Comparison of ENCODE assay signal across 8 cellular contexts in the genomic region with DNA sequence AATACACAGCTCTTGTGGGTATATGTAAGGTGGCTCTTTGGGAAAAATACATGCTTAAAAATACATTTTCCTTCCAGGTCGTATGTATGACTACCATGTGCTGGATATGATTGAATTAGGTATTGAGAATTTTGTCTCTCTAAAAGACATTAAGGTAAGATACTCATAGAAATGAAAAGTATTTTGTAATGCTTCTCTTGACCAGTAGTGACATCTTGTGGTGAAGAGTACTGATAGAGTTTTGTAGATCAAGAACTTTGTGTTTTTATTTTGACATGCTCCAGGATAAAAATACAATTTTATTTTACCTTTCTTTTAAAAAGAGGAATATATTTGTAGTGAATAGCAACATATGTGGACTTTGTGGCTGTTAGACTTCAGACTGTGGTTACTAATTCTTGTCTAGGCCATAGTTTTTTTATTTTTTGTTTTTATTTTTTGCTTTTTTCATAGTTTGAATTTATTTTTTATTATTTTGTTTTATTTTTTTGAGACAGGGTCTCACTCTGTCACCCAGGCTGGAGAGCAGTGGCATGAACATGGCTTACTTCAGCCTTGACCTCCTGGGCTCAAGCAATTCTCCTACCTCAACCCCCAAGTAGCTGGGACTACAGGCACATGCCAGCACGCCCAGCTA. TPM values are rescaled to one million over a fixed set of nuclear protein-coding genes. Genes with fewer than 3 reads are reported as not detected.
DNase-seq lines count a peak whose midpoint lies in the region; ATAC-seq and TF ChIP-seq lines count a peak whose summit lies in the region.

No MANE protein-coding gene starts in this region.

- H3K27ac Mint-ChIP-seq in chondrocyte (ENCODE audit: unreplicated experiment): no peak overlapping the region
- H3K27ac Mint-ChIP-seq in naive thymus-derived CD4-positive, alpha-beta T cell: peak overlapping the region in 1 of 9 donors; percentile 56

- peak; percentile 46 for ATAC-seq in naive thymus-derived CD4-positive, alpha-beta T cell
- ATAC-seq in Right ventricle myocardium superior (ENCODE audit: poor library complexity): no peak

- no peak overlapping the region for H3K27ac ChIP-seq in naive thymus-derived CD4-positive, alpha-beta T cell (ENCODE audit: low read depth, low read length)

- no peak overlapping the region for H3K4me3 ChIP-seq in naive thymus-derived CD4-positive, alpha-beta T cell (ENCODE audit: low read length)

- peaks cover 11% of the 10 kb centered on the region for H3K36me3 Mint-ChIP-seq in chondrocyte (ENCODE audit: low read depth)
- H3K36me3 Mint-ChIP-seq in naive thymus-derived CD4-positive, alpha-beta T cell: peaks cover 0 to 42% (median 17%) of the 10 kb centered on the region in 5 donors

- TF ChIP-seq CTCF in chondrocyte (IDR thresholded peaks at IDR 0.05): peak; percentile 82

- peaks cover 0 to 67% (median 6%) of the 10 kb centered on the region in 3 experiments for H3K36me3 ChIP-seq in naive thymus-derived CD4-positive, alpha-beta T cell (ENCODE audit: control insufficient read depth in 2 of 3, insufficient read depth in 3 of 3, low read length in 3 of 3)

- H3K4me3 Mint-ChIP-seq in chondrocyte (ENCODE audit: unreplicated experiment): no peak overlapping the region
- no peak overlapping the region for H3K4me3 Mint-ChIP-seq in naive thymus-derived CD4-positive, alpha-beta T cell

- CTCF ChIA-PET in naive thymus-derived CD4-positive, alpha-beta T cell (lab: Charles Lee): interaction anchor here (0.6 to 3.1 kb wide), 2 partner anchors 48 to 317 kb away, joined by 3 to 12 read pairs; no protein-coding TSS in a partner anchor

- intact Hi-C loops in naive thymus-derived CD4-positive, alpha-beta T cell (cut with micrococcal nuclease): loop anchor here (1.0 to 5.0 kb wide), 3 partner anchors 317 to 472 kb away; no protein-coding TSS in a partner anchor
- intact Hi-C loops in posterior cingulate gyrus (cut with DNase I) (loop anchor here (1.0 kb wide), 1 partner anchor 471 kb away; no protein-coding TSS in a partner anchor), Right ventricle myocardium superior (cut with DNase I) (no loop called here)

- H3K9me3 ChIP-seq in naive thymus-derived CD4-positive, alpha-beta T cell (ENCODE audit: control insufficient read depth in 2 of 3, low read length in 3 of 3): no peaks in the 10 kb centered on the region

- no peaks in the 10 kb centered on the region for H3K4me1 ChIP-seq in naive thymus-derived CD4-positive, alpha-beta T cell (ENCODE audit: control insufficient read depth in 2 of 2, insufficient read depth in 2 of 2, low read length in 2 of 2)

- no peaks in the 10 kb centered on the region for H3K27me3 Mint-ChIP-seq in chondrocyte (ENCODE audit: low read depth)
- H3K27me3 Mint-ChIP-seq in naive thymus-derived CD4-positive, alpha-beta T cell: no peaks in the 10 kb centered on the region

- POLR2A ChIA-PET in naive thymus-derived CD4-positive, alpha-beta T cell (lab: Charles Lee): interaction anchor here (0.6 kb wide), 3 partner anchors 36 to 236 kb away, joined by 3 to 5 read pairs (median 5); no protein-coding TSS in a partner anchor

- H3K27me3 ChIP-seq in naive thymus-derived CD4-positive, alpha-beta T cell (ENCODE audit: control insufficient read depth in 2 of 2, insufficient read depth in 2 of 2, low read length in 2 of 2): no peaks in the 10 kb centered on the region

- peak; percentile 14 for DNase-seq in DMS79 (lab: John Stamatoyannopoulos, UW)
- DNase-seq in M059J (ENCODE audit: low read depth): peak; percentile 65
- no peak for DNase-seq in chondrocyte (ENCODE audit: low spot score)
- peak in 5 of 9 donors; percentile 15 to 39 (median 25) for DNase-seq in naive thymus-derived CD4-positive, alpha-beta T cell
- no peak for DNase-seq in activated CD4-positive, CD25-positive, alpha-beta regulatory T cell treated with anti-CD3 and anti-CD28 coated beads, Interleukin-2, amount 50 U/mL, for 72 hours
- no peak for DNase-seq in posterior cingulate gyrus
- DNase-seq in Right ventricle myocardium superior: no peak
- no peak for DNase-seq in amniotic stem cell (lab: John Stamatoyannopoulos, UW)

- H3K4me1 Mint-ChIP-seq in chondrocyte (ENCODE audit: low read depth): no peaks in the 10 kb centered on the region
- H3K4me1 Mint-ChIP-seq in naive thymus-derived CD4-positive, alpha-beta T cell: peaks cover 0 to 8% (median 2%) of the 10 kb centered on the region in 7 donors

- no peaks in the 10 kb centered on the region for H3K9me3 Mint-ChIP-seq in chondrocyte (ENCODE audit: low read depth)
- no peaks in the 10 kb centered on the region for H3K9me3 Mint-ChIP-seq in naive thymus-derived CD4-positive, alpha-beta T cell

RNA-seq across cellular contexts. Expression of a gene that starts 17.9 kb away (rescaled TPM):
- total RNA-seq in M059J (2014; rRNA removed; shearing (Covaris generic)): 44.3 and 70.4 TPM in 2 replicates
- total RNA-seq in chondrocyte (16.9 to 19.4 TPM (median 17.1 TPM) in 3 replicates), Right ventricle myocardium superior (24.9 TPM)
- 10 to 100 TPM in 4 of 5 experiments, 1 to 10 TPM in 1; 8.7 to 29.7 (median 13.2) TPM for total RNA-seq in naive thymus-derived CD4-positive, alpha-beta T cell
- 10 to 100 TPM; 19.0 to 29.0 TPM for polyA plus RNA-seq in naive thymus-derived CD4-positive, alpha-beta T cell

RNA-seq across cellular contexts. Expression of a gene that starts 41.2 kb away (rescaled TPM):
- total RNA-seq in M059J (2014; rRNA removed; shearing (Covaris generic)): 98.0 and 123 TPM in 2 replicates
- total RNA-seq in chondrocyte (67.5 to 89.4 TPM (median 79.5 TPM) in 3 replicates), Right ventricle myocardium superior (110 TPM)
- total RNA-seq in naive thymus-derived CD4-positive, alpha-beta T cell: 100 to 1,000 TPM in 1 of 5 experiments, 10 to 100 TPM in 4; 18.1 to 100 (median 29.9) TPM
- 100 to 1,000 TPM in 1 of 2 donors, 10 to 100 TPM in 1; 89.9 to 102 TPM for polyA plus RNA-seq in naive thymus-derived CD4-positive, alpha-beta T cell

Comparison
In these comparisons a context has a peak if more than half of its experiments do, and no peak if none do; other contexts are left out.
1. DNase-seq: peak in DMS79 (single experiment), M059J (single experiment) and naive thymus-derived CD4-positive, alpha-beta T cell (5 of 9); none in chondrocyte (single experiment), activated CD4-positive, CD25-positive, alpha-beta regulatory T cell treated with anti-CD3 and anti-CD28 coated beads, Interleukin-2, amount 50 U/mL, for 72 hours (single experiment), posterior cingulate gyrus (0 of 10), Right ventricle myocardium superior (single experiment) and amniotic stem cell (single experiment).